12 cellular contexts compared by ENCODE assay signal in genomic region chr11:94934362-94934761, GRCh38. TPM values are rescaled to one million over a fixed set of nuclear protein-coding genes. Genes with fewer than 3 reads are reported as not detected.
A peak's percentile ranks its signal among the peaks of the same experiment; 100 is the strongest.
DNase-seq lines count a peak whose midpoint lies in the region; ATAC-seq and TF ChIP-seq lines count a peak whose summit lies in the region.
"Had no signal": no experiment of that assay in that cellular context is flagged by ENCODE, and none has a peak within 500 bp of the region (broad histone marks: within the 10 kb centered on the region; RNA-seq: fewer than 3 reads in every experiment).

No MANE protein-coding gene starts in this region.

- H3K9ac ChIP-seq in BLaER1, result 0 out of 2 replicates have a peak overlapping the region, but pooled peaks have one; percentile 34
- H3K9ac ChIP-seq: KMS-11, parathyroid adenoma had no signal

- no peak for TF ChIP-seq CTCF in HFF-Myc (IDR thresholded peaks at IDR 0.05; ENCODE audit: low read depth, low read length, missing control alignments)

- H3K4me1 Mint-ChIP-seq in naive thymus-derived CD4-positive, alpha-beta T cell, result peaks cover 20 to 66% (median 57%) of the 10 kb centered on the region in 7 donors

- H3K4me3 Mint-ChIP-seq in naive thymus-derived CD4-positive, alpha-beta T cell, result peak overlapping the region; percentile 41 to 90 (median 76)

- H3K4me2 ChIP-seq in BLaER1, result peak overlapping the region; percentile 82
- H3K4me2 ChIP-seq: KMS-11 had no signal

- ATAC-seq in naive thymus-derived CD4-positive, alpha-beta T cell, result peak; percentile 42
- ATAC-seq in GM18511 (IDR thresholded peaks at IDR 0.05; ENCODE audit: unreplicated experiment) (no peak), HG02981 (IDR thresholded peaks at IDR 0.05; ENCODE audit: unreplicated experiment) (no peak), GM18861 (IDR thresholded peaks at IDR 0.05; ENCODE audit: unreplicated experiment) (no peak)

- no peaks in the 10 kb centered on the region for H3K36me3 ChIP-seq in BLaER1
- H3K36me3 ChIP-seq in naive thymus-derived CD4-positive, alpha-beta T cell (ENCODE audit: control insufficient read depth in 2 of 3, insufficient read depth in 3 of 3, low read length in 3 of 3), result no peaks in the 10 kb centered on the region
- H3K36me3 ChIP-seq: gastroesophageal sphincter, HAP-1 had no signal

- H3K9me3 Mint-ChIP-seq in naive thymus-derived CD4-positive, alpha-beta T cell, result peaks cover 0 to 7% (median 0%) of the 10 kb centered on the region in 11 donors

- peaks cover 53% of the 10 kb centered on the region for H3K4me1 ChIP-seq in BLaER1
- H3K4me1 ChIP-seq in naive thymus-derived CD4-positive, alpha-beta T cell (ENCODE audit: control insufficient read depth in 2 of 2, insufficient read depth in 2 of 2, low read length in 2 of 2), result peaks cover 0 to 28% of the 10 kb centered on the region in 2 donors
- H3K4me1 ChIP-seq: HAP-1 had no signal

- POLR2A ChIA-PET in naive thymus-derived CD4-positive, alpha-beta T cell (lab: Charles Lee), result interaction anchor here (0.8 to 2.0 kb wide), 6 partner anchors 8 to 1150 kb away, joined by 3 to 10 read pairs (median 3); partner anchors contain the start of gene MED17

- peaks cover 0 to 1% (median 0%) of the 10 kb centered on the region in 5 donors for H3K36me3 Mint-ChIP-seq in naive thymus-derived CD4-positive, alpha-beta T cell

- H3K9me3 ChIP-seq in BLaER1, result no peaks in the 10 kb centered on the region
- H3K9me3 ChIP-seq in naive thymus-derived CD4-positive, alpha-beta T cell (ENCODE audit: control insufficient read depth in 2 of 3, low read length in 3 of 3), result no peaks in the 10 kb centered on the region
- H3K9me3 ChIP-seq: gastroesophageal sphincter, HAP-1 had no signal

- intact Hi-C loops in naive thymus-derived CD4-positive, alpha-beta T cell (cut with micrococcal nuclease), result loop anchor here in 1 of 2 donors (2.0 kb wide), 1 partner anchor 38 kb away; the partner anchor contains the start of genes CWC15 and KDM4D

- H3K4me3 ChIP-seq in BLaER1 (peak overlapping the region; percentile 23; the same call in 1 of the 2 replicates), HFF-Myc (replicated peaks; ENCODE audit: low read depth, low read length) (no peak overlapping the region)
- H3K4me3 ChIP-seq in naive thymus-derived CD4-positive, alpha-beta T cell (ENCODE audit: low read length), result peak overlapping the region; percentile 21
- H3K4me3 ChIP-seq: gastroesophageal sphincter, HAP-1 had no signal

- CTCF ChIA-PET in naive thymus-derived CD4-positive, alpha-beta T cell (lab: Charles Lee), result no interaction called here

- H3K27me3 ChIP-seq in BLaER1, result no peaks in the 10 kb centered on the region
- no peaks in the 10 kb centered on the region for H3K27me3 ChIP-seq in naive thymus-derived CD4-positive, alpha-beta T cell (ENCODE audit: control insufficient read depth in 2 of 2, insufficient read depth in 2 of 2, low read length in 2 of 2)
- H3K27me3 ChIP-seq: gastroesophageal sphincter had no signal

- H3K27ac ChIP-seq in BLaER1, result peak overlapping the region; percentile 68
- no peak overlapping the region for H3K27ac ChIP-seq in naive thymus-derived CD4-positive, alpha-beta T cell (ENCODE audit: low read depth, low read length)
- H3K27ac ChIP-seq: KMS-11, parathyroid adenoma had no signal

- peak overlapping the region in 8 of 9 donors; percentile 2 to 89 (median 64) for H3K27ac Mint-ChIP-seq in naive thymus-derived CD4-positive, alpha-beta T cell

- DNase-seq in HFF-Myc (ENCODE audit: extremely low read depth, low read depth) (peak; percentile 61), cerebellar cortex (ENCODE audit: low spot score) (peak; percentile 73), NCI-H1930 (lab: John Stamatoyannopoulos, UW) (no peak)
- peak in 2 of 9 donors; percentile 18 to 19 for DNase-seq in naive thymus-derived CD4-positive, alpha-beta T cell

- H4K20me1 ChIP-seq in BLaER1, result no peaks in the 10 kb centered on the region

- peaks cover 0 to 3% (median 0%) of the 10 kb centered on the region in 5 donors for H3K27me3 Mint-ChIP-seq in naive thymus-derived CD4-positive, alpha-beta T cell

RNA-seq across cellular contexts. Expression of gene CWC15, which starts 39.0 kb away (rescaled TPM):
- 10 to 100 TPM; 64.1 to 94.7 (median 66.8) TPM for total RNA-seq in naive thymus-derived CD4-positive, alpha-beta T cell
- polyA plus RNA-seq in naive thymus-derived CD4-positive, alpha-beta T cell, result 10 to 100 TPM; 47.8 to 71.0 TPM

RNA-seq across cellular contexts. Expression of gene KDM4D, which starts 39.1 kb away (rescaled TPM):
- total RNA-seq in naive thymus-derived CD4-positive, alpha-beta T cell, result under 1 TPM; 0.32 to 0.70 (median 0.68) TPM
- under 1 TPM; 0.44 to 0.66 TPM for polyA plus RNA-seq in naive thymus-derived CD4-positive, alpha-beta T cell

Comparison
In these comparisons a context has a peak if more than half of its experiments do, and no peak if none do; other contexts are left out.
1. DNase-seq: peak in HFF-Myc (single experiment) and cerebellar cortex (single experiment); none in NCI-H1930 (0 of 2).